ENCODE assay signal across 17 cellular contexts in genomic region chr11:10478066-10478465, GRCh38. TPM values are rescaled to one million over a fixed set of nuclear protein-coding genes. Genes with fewer than 3 reads are reported as not detected.
A peak's percentile ranks its signal among the peaks of the same experiment; 100 is the strongest.
DNase-seq lines count a peak whose midpoint lies in the region; ATAC-seq and TF ChIP-seq lines count a peak whose summit lies in the region.
"Had no signal": no experiment of that assay in that cellular context is flagged by ENCODE, and none has a peak within 500 bp of the region (broad histone marks: within the 10 kb centered on the region; RNA-seq: fewer than 3 reads in every experiment).

No MANE protein-coding gene starts in this region.

- H3K9me3 Mint-ChIP-seq in stimulated activated effector memory CD8-positive, alpha-beta T cell treated with anti-CD3 and anti-CD28 coated beads, Interleukin-12 subunit alpha, Interleukin-12 subunit beta, amount 100 ng/mL, for 72 hours, result no peaks in the 10 kb centered on the region
- H3K9me3 Mint-ChIP-seq: WTC11 had no signal

- H3K27ac ChIP-seq in SJCRH30 (peak overlapping the region; percentile 39; the same call in 1 of the 2 replicates), dorsolateral prefrontal cortex (peak overlapping the region in 53 of 59 donors; percentile 13 to 91 (median 71)), A673 (ENCODE audit: low read depth, low read length, poor library complexity, severe bottlenecking) (no peak overlapping the region)
- H3K27ac ChIP-seq: BLaER1 treated with 17β-estradiol and CSF1 and Interleukin-3, amounts not matched to agents 10 nM and 100 nM; brain microvascular endothelial cell; coronary artery had no signal

- H3K4me1 ChIP-seq in SJCRH30, result peaks cover 16% of the 10 kb centered on the region
- no peaks in the 10 kb centered on the region for H3K4me1 ChIP-seq in A673 (ENCODE audit: insufficient read depth, low read length, poor library complexity, severe bottlenecking)

- DNase-seq in activated CD4-positive, CD25-positive, alpha-beta regulatory T cell treated with anti-CD3 and anti-CD28 coated beads, Interleukin-2, amount 50 U/mL, for 72 hours, result no peak
- DNase-seq in SJCRH30, result peak; percentile 74 to 80
- no peak for DNase-seq in dorsolateral prefrontal cortex
- no peak for DNase-seq in stimulated activated effector memory CD8-positive, alpha-beta T cell treated with anti-CD3 and anti-CD28 coated beads, Interleukin-12 subunit alpha, Interleukin-12 subunit beta, amount 100 ng/mL, for 72 hours (ENCODE audit: low spot score in 2 of 2)
- DNase-seq in HUDEP-2 (lab: John Stamatoyannopoulos, UW; ENCODE audit: unreplicated experiment in 76 of 76), result no peak
- no peak for DNase-seq in A673 (ENCODE audit: low spot score)
- no peak for DNase-seq in activated gamma-delta T cell (lab: John Stamatoyannopoulos, UW)
- DNase-seq: 8988T, activated gamma-delta T cell treated with Interleukin-2 at 50 U/mL for 16 hours, brain microvascular endothelial cell, NCI-H2029 treated with DMSO at 0.1 percent for 48 hours, Right ventricle myocardium superior, trophoblast cell had no signal

- H3K4me3 Mint-ChIP-seq in stimulated activated effector memory CD8-positive, alpha-beta T cell treated with anti-CD3 and anti-CD28 coated beads, Interleukin-12 subunit alpha, Interleukin-12 subunit beta, amount 100 ng/mL, for 72 hours, result no peak overlapping the region
- H3K4me3 Mint-ChIP-seq: WTC11 had no signal

- peak overlapping the region; percentile 18 for H3K27ac Mint-ChIP-seq in stimulated activated effector memory CD8-positive, alpha-beta T cell treated with anti-CD3 and anti-CD28 coated beads, Interleukin-12 subunit alpha, Interleukin-12 subunit beta, amount 100 ng/mL, for 72 hours
- H3K27ac Mint-ChIP-seq: WTC11 had no signal

- H3K4me3 ChIP-seq in SJCRH30, result no peak overlapping the region
- no peak overlapping the region for H3K4me3 ChIP-seq in dorsolateral prefrontal cortex
- no peak overlapping the region for H3K4me3 ChIP-seq in A673 (ENCODE audit: low read depth, low read length, poor library complexity, severe bottlenecking)
- H3K4me3 ChIP-seq: BLaER1 treated with 17β-estradiol and CSF1 and Interleukin-3, amounts not matched to agents 10 nM and 100 nM; coronary artery had no signal

- intact Hi-C loops in dorsolateral prefrontal cortex (cut with DNase I) (no loop called here), A673 (cut with micrococcal nuclease; ENCODE audit: unreplicated experiment) (no loop called here)

- no TSS peak for BruUV-seq in A673 (replicated peaks; lab: Mats Ljungman, UMichigan)

- peaks cover 48% of the 10 kb centered on the region for H3K4me1 Mint-ChIP-seq in stimulated activated effector memory CD8-positive, alpha-beta T cell treated with anti-CD3 and anti-CD28 coated beads, Interleukin-12 subunit alpha, Interleukin-12 subunit beta, amount 100 ng/mL, for 72 hours

- CTCF ChIA-PET in A673 (lab: Charles Lee), result no interaction called here

- peak; percentile 49 to 51 for ATAC-seq in activated CD4-positive, CD25-positive, alpha-beta regulatory T cell treated with anti-CD3 and anti-CD28 coated beads, Interleukin-2, amount 50 U/mL, for 24 hours
- ATAC-seq in stimulated activated effector memory CD8-positive, alpha-beta T cell treated with anti-CD3 and anti-CD28 coated beads, Interleukin-12 subunit alpha, Interleukin-12 subunit beta, amount 100 ng/mL, for 72 hours, result peak; percentile 38
- ATAC-seq: WTC11 had no signal

- H3K27me3 ChIP-seq in SJCRH30, result no peaks in the 10 kb centered on the region
- H3K27me3 ChIP-seq in dorsolateral prefrontal cortex, result no peaks in the 10 kb centered on the region
- H3K27me3 ChIP-seq in A673 (replicated peaks; ENCODE audit: insufficient read depth, low read depth, low read length, poor library complexity), result no peaks in the 10 kb centered on the region
- H3K27me3 ChIP-seq: BLaER1 treated with 17β-estradiol and CSF1 and Interleukin-3, amounts not matched to agents 10 nM and 100 nM; brain microvascular endothelial cell had no signal

- no peaks in the 10 kb centered on the region for H3K9me3 ChIP-seq in SJCRH30 (replicated peaks)
- no peaks in the 10 kb centered on the region for H3K9me3 ChIP-seq in A673 (ENCODE audit: low read depth, low read length, poor library complexity, severe bottlenecking)
- H3K9me3 ChIP-seq: BLaER1 treated with 17β-estradiol and CSF1 and Interleukin-3, amounts not matched to agents 10 nM and 100 nM had no signal

- TF ChIP-seq CTCF in dorsolateral prefrontal cortex (IDR thresholded peaks at IDR 0.05 in 54 of 56, conservative IDR thresholded peaks at IDR 0.05 in 2 of 56; ENCODE audit: low read depth in 1 of 56, partially characterized antibody in 56 of 56) (no peak), A673 (conservative IDR thresholded peaks at IDR 0.05; ENCODE audit: low read depth, low read length) (no peak)

- peaks cover 58% of the 10 kb centered on the region for H3K36me3 Mint-ChIP-seq in stimulated activated effector memory CD8-positive, alpha-beta T cell treated with anti-CD3 and anti-CD28 coated beads, Interleukin-12 subunit alpha, Interleukin-12 subunit beta, amount 100 ng/mL, for 72 hours
- H3K36me3 Mint-ChIP-seq: WTC11 had no signal

- H3K36me3 ChIP-seq in SJCRH30 (peaks cover 9% of the 10 kb centered on the region), A673 (ENCODE audit: insufficient read depth, low read length, poor library complexity, severe bottlenecking) (no peaks in the 10 kb centered on the region)
- H3K36me3 ChIP-seq: brain microvascular endothelial cell had no signal

- POLR2A ChIA-PET in A673 (lab: Charles Lee; ENCODE audit: low non-redundant PET), result no interaction called here

RNA-seq across cellular contexts. Expression of gene AMPD3, which starts 23.0 kb away (rescaled TPM):
- 14.7 and 14.9 TPM in 2 replicates for total RNA-seq in SJCRH30 (2014; rRNA removed; shearing (Covaris generic))
- total RNA-seq in dorsolateral prefrontal cortex (10 to 100 TPM; 14.7 to 74.3 (median 28.6) TPM), A673 (2021) (0.19 and 0.42 TPM in 2 replicates)

Comparison
In these comparisons a context has a peak if more than half of its experiments do, and no peak if none do; other contexts are left out.
1. DNase-seq: peak in SJCRH30 (2 of 2); none in activated CD4-positive, CD25-positive, alpha-beta regulatory T cell treated with anti-CD3 and anti-CD28 coated beads, Interleukin-2, amount 50 U/mL, for 72 hours (single experiment), dorsolateral prefrontal cortex (0 of 10), stimulated activated effector memory CD8-positive, alpha-beta T cell treated with anti-CD3 and anti-CD28 coated beads, Interleukin-12 subunit alpha, Interleukin-12 subunit beta, amount 100 ng/mL, for 72 hours (0 of 2), HUDEP-2 (0 of 76), A673 (single experiment) and activated gamma-delta T cell (single experiment).
2. RNA of gene AMPD3, which starts 23.0 kb away (total RNA-seq): 14.7 to 74.3 TPM in dorsolateral prefrontal cortex and 14.7 to 14.9 TPM in SJCRH30; 0.19 to 0.42 TPM in A673; every median in the first group is over 10 times any median in the second.